In genomic region chr16:49959552-49960277, GRCh38 we compare ENCODE assay signal across 23 cellular contexts.
DNase-seq lines count a peak whose midpoint lies in the region; ATAC-seq and TF ChIP-seq lines count a peak whose summit lies in the region.
"Had no signal": no experiment of that assay in that cellular context is flagged by ENCODE, and none has a peak within 500 bp of the region (broad histone marks: within the 10 kb centered on the region; RNA-seq: fewer than 3 reads in every experiment).

No MANE protein-coding gene starts in this region.

- BruUV-seq in PC-9 (replicated peaks; lab: Mats Ljungman, UMichigan): no TSS peak

- H3F3A ChIP-seq in neural progenitor cell (ENCODE audit: low read depth): no peaks in the 10 kb centered on the region
- no peaks in the 10 kb centered on the region for H3F3A ChIP-seq in PC-9 (ENCODE audit: insufficient read depth, low read depth)

- intact Hi-C loops in upper lobe of right lung (cut with DNase I): no loop called here
- intact Hi-C loops in PC-9 (cut with micrococcal nuclease; ENCODE audit: unreplicated experiment): no loop called here

- CTCF ChIA-PET in activated naive CD4-positive, alpha-beta T cell treated with anti-CD3 and anti-CD28 coated beads, Interleukin-2, amount 10 ng/mL, durations not matched to agents 7 days and 5 days (lab: Charles Lee): no interaction called here
- CTCF ChIA-PET in PC-9 (lab: Charles Lee): no interaction called here

- POLR2A ChIA-PET in PC-9 (lab: Charles Lee; ENCODE audit: unreplicated experiment): no interaction called here

- H3K9me2 ChIP-seq in PC-9 (ENCODE audit: insufficient read depth): no peaks in the 10 kb centered on the region

- H4K20me1 ChIP-seq in neural progenitor cell (ENCODE audit: low read depth) (no peaks in the 10 kb centered on the region), PC-9 (ENCODE audit: insufficient read depth) (no peaks in the 10 kb centered on the region)
- H4K20me1 ChIP-seq: BLaER1 treated with 17β-estradiol and CSF1 and Interleukin-3, amounts not matched to agents 10 nM and 100 nM had no signal

- H3K9me3 ChIP-seq in neural progenitor cell (ENCODE audit: low read depth) (no peaks in the 10 kb centered on the region), upper lobe of right lung (no peaks in the 10 kb centered on the region), PC-9 (ENCODE audit: insufficient read depth, low read depth) (no peaks in the 10 kb centered on the region)
- H3K9me3 ChIP-seq: A549; BLaER1 treated with 17β-estradiol and CSF1 and Interleukin-3, amounts not matched to agents 10 nM and 100 nM; HAP-1; Peyer's patch; SJCRH30 had no signal

- H3K27me3 Mint-ChIP-seq in neural progenitor cell (ENCODE audit: insufficient read depth, low read depth): peaks cover 8% of the 10 kb centered on the region
- H3K27me3 Mint-ChIP-seq in activated naive CD4-positive, alpha-beta T cell treated with anti-CD3 and anti-CD28 coated beads, Interleukin-2, amount 10 ng/mL, durations not matched to agents 7 days and 5 days: peaks cover 23% of the 10 kb centered on the region

- no peaks in the 10 kb centered on the region for H3K79me2 ChIP-seq in neural progenitor cell (ENCODE audit: low read depth)
- no peaks in the 10 kb centered on the region for H3K79me2 ChIP-seq in PC-9 (ENCODE audit: low read depth)

- no peak overlapping the region for H3K9ac ChIP-seq in neural progenitor cell
- H3K9ac ChIP-seq: BLaER1 treated with 17β-estradiol and CSF1 and Interleukin-3, amounts not matched to agents 10 nM and 100 nM; GM23248 had no signal

- H3K4me2 ChIP-seq in neural progenitor cell (no peak overlapping the region), PC-9 (no peak overlapping the region)
- H3K4me2 ChIP-seq: A549; BLaER1 treated with 17β-estradiol and CSF1 and Interleukin-3, amounts not matched to agents 10 nM and 100 nM had no signal

- no peak overlapping the region for H3K4me3 ChIP-seq in neural progenitor cell
- H3K4me3 ChIP-seq in upper lobe of right lung: no peak overlapping the region
- no peak overlapping the region for H3K4me3 ChIP-seq in PC-9
- H3K4me3 ChIP-seq: A549; BLaER1 treated with 17β-estradiol and CSF1 and Interleukin-3, amounts not matched to agents 10 nM and 100 nM; GM23248; HAP-1; Peyer's patch; SJCRH30 had no signal

- peak; percentile 60 for ATAC-seq in upper lobe of right lung
- no peak for ATAC-seq in GM18873 (IDR thresholded peaks at IDR 0.05; ENCODE audit: low FRiP score, unreplicated experiment)
- ATAC-seq: A549; CD8-positive, alpha-beta T cell had no signal

- H2AFZ ChIP-seq in neural progenitor cell (replicated peaks) (no peak overlapping the region), PC-9 (no peak overlapping the region)
- H2AFZ ChIP-seq: GM23248 had no signal

- H3K27ac ChIP-seq in neural progenitor cell (no peak overlapping the region), upper lobe of right lung (no peak overlapping the region), PC-9 (no peak overlapping the region)
- H3K27ac ChIP-seq: A549; BLaER1 treated with 17β-estradiol and CSF1 and Interleukin-3, amounts not matched to agents 10 nM and 100 nM; GM23248; Peyer's patch; SJCRH30 had no signal

- H3K27me3 ChIP-seq in neural progenitor cell (no peaks in the 10 kb centered on the region), upper lobe of right lung (no peaks in the 10 kb centered on the region), PC-9 (ENCODE audit: insufficient read depth, low read depth) (peaks cover 80% of the 10 kb centered on the region)
- H3K27me3 ChIP-seq: BLaER1 treated with 17β-estradiol and CSF1 and Interleukin-3, amounts not matched to agents 10 nM and 100 nM; Peyer's patch had no signal

- DNase-seq in EH (ENCODE audit: low read depth) (peak; percentile 8), fibroblast of gingiva (ENCODE audit: low read depth) (peak; percentile 16), neural progenitor cell (ENCODE audit: low spot score) (no peak), upper lobe of right lung (no peak), PC-9 (no peak)
- DNase-seq in activated naive CD4-positive, alpha-beta T cell treated with anti-CD3 and anti-CD28 coated beads, Interleukin-2, amount 10 ng/mL, durations not matched to agents 7 days and 5 days: no peak
- DNase-seq: CD8-positive, alpha-beta T cell; DND-41; GM23248; KBM-7; MM.1S; NCI-H1092; NCI-H1436 treated with DMSO at 0.1 percent for 48 hours; NCI-H2029; NCI-H226; NCI-H510A treated with DMSO at 0.1 percent for 48 hours; NK-92 treated with Interleukin-12 subunit alpha and Interleukin-12 subunit beta, amount 100 ng/mL, for 24 hours; Peyer's patch; SJCRH30 had no signal

- no peak overlapping the region for H3K4me3 Mint-ChIP-seq in neural progenitor cell
- no peak overlapping the region for H3K4me3 Mint-ChIP-seq in activated naive CD4-positive, alpha-beta T cell treated with anti-CD3 and anti-CD28 coated beads, Interleukin-2, amount 10 ng/mL, durations not matched to agents 7 days and 5 days
- H3K4me3 Mint-ChIP-seq: CD8-positive, alpha-beta T cell had no signal

- H3K9me3 Mint-ChIP-seq in neural progenitor cell: no peaks in the 10 kb centered on the region
- no peaks in the 10 kb centered on the region for H3K9me3 Mint-ChIP-seq in activated naive CD4-positive, alpha-beta T cell treated with anti-CD3 and anti-CD28 coated beads, Interleukin-2, amount 10 ng/mL, durations not matched to agents 7 days and 5 days
- H3K9me3 Mint-ChIP-seq: CD8-positive, alpha-beta T cell had no signal

- H3K4me1 ChIP-seq in neural progenitor cell (peaks cover 5% of the 10 kb centered on the region), upper lobe of right lung (peaks cover 7% of the 10 kb centered on the region), PC-9 (replicated peaks; ENCODE audit: insufficient read depth) (no peaks in the 10 kb centered on the region)
- H3K4me1 ChIP-seq: A549, HAP-1, Peyer's patch, SJCRH30 had no signal

- H3K36me3 Mint-ChIP-seq in neural progenitor cell: no peaks in the 10 kb centered on the region
- no peaks in the 10 kb centered on the region for H3K36me3 Mint-ChIP-seq in activated naive CD4-positive, alpha-beta T cell treated with anti-CD3 and anti-CD28 coated beads, Interleukin-2, amount 10 ng/mL, durations not matched to agents 7 days and 5 days
- H3K36me3 Mint-ChIP-seq: CD8-positive, alpha-beta T cell had no signal

- H3K36me3 ChIP-seq in neural progenitor cell (no peaks in the 10 kb centered on the region), upper lobe of right lung (no peaks in the 10 kb centered on the region), PC-9 (ENCODE audit: low read depth) (no peaks in the 10 kb centered on the region)
- H3K36me3 ChIP-seq: BLaER1 treated with 17β-estradiol and CSF1 and Interleukin-3, amounts not matched to agents 10 nM and 100 nM; HAP-1; Peyer's patch; SJCRH30 had no signal

- peak overlapping the region; percentile 66 for H3K27ac Mint-ChIP-seq in neural progenitor cell
- H3K27ac Mint-ChIP-seq in activated naive CD4-positive, alpha-beta T cell treated with anti-CD3 and anti-CD28 coated beads, Interleukin-2, amount 10 ng/mL, durations not matched to agents 7 days and 5 days: no peak overlapping the region
- H3K27ac Mint-ChIP-seq: CD8-positive, alpha-beta T cell had no signal

- H3K4me1 Mint-ChIP-seq in neural progenitor cell: peaks cover 20% of the 10 kb centered on the region
- H3K4me1 Mint-ChIP-seq in activated naive CD4-positive, alpha-beta T cell treated with anti-CD3 and anti-CD28 coated beads, Interleukin-2, amount 10 ng/mL, durations not matched to agents 7 days and 5 days: no peaks in the 10 kb centered on the region

- no peak for TF ChIP-seq CTCF in neural progenitor cell (IDR thresholded peaks at IDR 0.05)
- TF ChIP-seq CTCF in upper lobe of right lung (IDR thresholded peaks at IDR 0.05): no peak
- TF ChIP-seq CTCF in PC-9 (conservative IDR thresholded peaks at IDR 0.05): no peak

Comparison
In these comparisons a context has a peak if more than half of its experiments do, and no peak if none do; other contexts are left out.
1. DNase-seq: peak in EH (single experiment) and fibroblast of gingiva (single experiment); none in neural progenitor cell (single experiment), upper lobe of right lung (single experiment), activated naive CD4-positive, alpha-beta T cell treated with anti-CD3 and anti-CD28 coated beads, Interleukin-2, amount 10 ng/mL, durations not matched to agents 7 days and 5 days (single experiment) and PC-9 (0 of 2).